ENCODE assay signal across 8 cellular contexts in the genomic region with DNA sequence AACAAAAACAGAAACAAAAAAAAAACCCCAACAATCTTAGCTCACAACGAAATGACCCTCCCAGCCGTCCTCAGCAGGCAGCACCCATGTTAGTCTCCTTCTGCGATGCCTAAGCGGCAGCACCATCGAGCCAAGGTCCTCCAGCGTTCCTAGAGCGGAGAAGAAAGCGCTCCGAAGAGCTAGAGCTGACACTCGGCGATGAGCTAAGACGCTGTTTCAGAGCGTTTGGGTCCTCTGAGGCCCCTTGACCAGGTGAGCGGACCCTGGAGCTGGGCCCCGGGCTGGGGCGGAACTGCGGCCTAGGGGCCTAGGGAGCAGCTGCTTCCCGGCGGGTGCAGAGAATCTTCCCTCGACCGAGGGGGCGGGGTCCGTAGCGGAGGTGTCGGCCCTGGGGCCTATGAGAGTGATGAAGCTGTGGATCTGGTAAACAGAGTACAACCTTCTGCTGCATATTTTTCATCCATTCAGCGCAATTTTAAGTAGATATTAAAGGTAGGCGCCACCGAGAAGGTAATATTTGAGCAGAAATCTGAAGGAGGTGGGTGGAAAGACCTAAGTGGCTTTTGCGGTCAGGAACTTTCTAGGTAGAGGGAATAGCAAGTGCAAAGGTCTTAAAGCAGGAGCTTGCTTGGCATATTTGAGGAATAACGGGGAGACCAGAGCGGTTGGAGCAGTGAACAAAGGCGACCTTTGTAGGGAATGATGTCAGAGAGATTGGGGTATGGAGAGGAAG. TPM values are rescaled to one million over a fixed set of nuclear protein-coding genes. Genes with fewer than 3 reads are reported as not detected.
DNase-seq lines count a peak whose midpoint lies in the region; ATAC-seq and TF ChIP-seq lines count a peak whose summit lies in the region.

Gene ZSCAN26, plus strand, starts transcription at position 182 of the 733 bp plus-strand sequence. CDS start 4,777 bp downstream, outside the sequence.

- peak; percentile 37 for TF ChIP-seq POLR2A in ovary (IDR thresholded peaks at IDR 0.05)

- ATAC-seq in HG02623 (IDR thresholded peaks at IDR 0.05; ENCODE audit: unreplicated experiment) (peak; percentile 92), Right ventricle myocardium inferior (peak; percentile 97)

- H3K4me1 ChIP-seq in ovary (ENCODE audit: insufficient read depth): peaks cover 1% of the 10 kb centered on the region
- H3K4me1 ChIP-seq in thymus (ENCODE audit: control insufficient read depth, insufficient read depth, low read length): no peaks in the 10 kb centered on the region

- no peak for TF ChIP-seq EP300 in ovary (IDR thresholded peaks at IDR 0.05)

- H3K36me3 ChIP-seq in ovary: no peaks in the 10 kb centered on the region
- H3K36me3 ChIP-seq in thymus (ENCODE audit: control insufficient read depth, insufficient read depth): peaks cover 4% of the 10 kb centered on the region

- H3K4me3 ChIP-seq in GM12864 (ENCODE audit: low read depth, low read length): peak within 1 kb of the TSS; percentile 77
- H3K4me3 ChIP-seq in ovary: peak within 1 kb of the TSS; percentile 86
- H3K4me3 ChIP-seq in thymus (ENCODE audit: low read length): peak within 1 kb of the TSS; percentile 77

- TF ChIP-seq CTCF in GM12864 (IDR thresholded peaks at IDR 0.05; ENCODE audit: low read depth, low read length, missing control alignments) (no peak), ovary (IDR thresholded peaks at IDR 0.05) (no peak)

- intact Hi-C loops in Right ventricle myocardium inferior (cut with DNase I) (no loop called here), ovary (cut with DNase I) (loop anchor here in 1 of 4 donors (10.0 kb wide), 1 partner anchor 88 kb away; no protein-coding TSS in a partner anchor)

- H3K27ac ChIP-seq in ovary: peak within 1 kb of the TSS; percentile 77
- peak within 1 kb of the TSS; percentile 87 for H3K27ac ChIP-seq in thymus (ENCODE audit: low read depth)

- H3K9me3 ChIP-seq in ovary (no peaks in the 10 kb centered on the region), thymus (ENCODE audit: control insufficient read depth) (no peaks in the 10 kb centered on the region)

- H3K27me3 ChIP-seq in ovary (no peaks in the 10 kb centered on the region), thymus (ENCODE audit: control insufficient read depth, insufficient read depth) (no peaks in the 10 kb centered on the region)

- WGBS in ovary, 3 donors: 0 to 1% (median 0%) methylated on average over 29 to 32 of the region's 32 CpGs
- under 1% methylated on average over 32 of the region's 32 CpGs for WGBS in thymus

- DNase-seq in GM12864 (ENCODE audit: low read depth): peak; percentile 71
- peak; percentile 83 for DNase-seq in NCI-H1092 treated with DMSO at 0.1 percent for 48 hours (lab: John Stamatoyannopoulos, UW)
- peak; percentile 51 for DNase-seq in SKM-1 (lab: John Stamatoyannopoulos, UW; ENCODE audit: unreplicated experiment)
- DNase-seq in activated naive CD8-positive, alpha-beta T cell treated with anti-CD3 and anti-CD28 coated beads, Interleukin-2, amount 50 U/mL, for 16 hours (ENCODE audit: low read depth, low spot score): peak; percentile 58
- peak; percentile 86 for DNase-seq in Right ventricle myocardium inferior (ENCODE audit: missing footprints)
- DNase-seq in ovary: peak; percentile 81 to 92 (median 86)

RNA-seq across cellular contexts. Expression of gene ZSCAN26, which starts in this region (rescaled TPM):
- 11.1 TPM for total RNA-seq in Right ventricle myocardium inferior
- 10 to 100 TPM; 11.8 to 32.0 (median 23.1) TPM for total RNA-seq in ovary
- 10 to 100 TPM; 21.6 to 29.2 TPM for polyA plus RNA-seq in ovary
- 18.2 TPM for polyA plus RNA-seq in thymus

Comparison
In these comparisons a context has a peak if more than half of its experiments do, and no peak if none do; other contexts are left out.
1. Peak in every context shown above with its lines: DNase-seq, ATAC-seq, H3K4me3 ChIP-seq and H3K27ac ChIP-seq.